Comparison of ENCODE assay signal across 16 cellular contexts in the genomic region with DNA sequence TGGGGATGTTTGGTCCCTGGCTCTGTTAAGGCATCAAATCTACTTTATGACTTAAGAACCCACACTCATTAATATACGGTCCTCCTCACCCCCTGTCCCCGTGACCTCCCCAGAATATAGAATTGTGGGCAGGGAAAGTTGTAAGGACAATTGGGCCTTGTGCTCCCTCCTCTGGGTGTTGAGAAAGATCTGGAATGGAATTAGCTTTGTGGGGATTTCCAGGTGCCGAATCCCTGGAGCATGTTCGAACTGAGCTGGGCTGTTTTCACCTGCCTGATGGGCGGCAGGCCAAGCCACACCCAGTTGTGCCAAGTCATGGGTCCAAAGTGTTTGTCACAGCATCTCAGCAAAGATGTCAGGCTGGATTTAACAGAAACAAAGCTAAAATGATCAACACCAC.
DNase-seq lines count a peak whose midpoint lies in the region; ATAC-seq and TF ChIP-seq lines count a peak whose summit lies in the region.
"Had no signal": no experiment of that assay in that cellular context is flagged by ENCODE, and none has a peak within 500 bp of the region (broad histone marks: within the 10 kb centered on the region; RNA-seq: fewer than 3 reads in every experiment).

No MANE protein-coding gene starts in this region.

- no peak for ATAC-seq in activated naive CD8-positive, alpha-beta T cell treated with anti-CD3 and anti-CD28 coated beads, Interleukin-2, amount 50 U/mL, for 24 hours
- ATAC-seq: activated T-cell treated with anti-CD3 and anti-CD28 coated beads, Interleukin-2, amount 50 U/mL, for 4 hours; naive thymus-derived CD4-positive, alpha-beta T cell had no signal

- no peak overlapping the region for H3K4me3 ChIP-seq in suprapubic skin
- H3K4me3 ChIP-seq: SJCRH30 had no signal

- DNase-seq in LoVo (ENCODE audit: low spot score) (peak; percentile 76), SW480 (ENCODE audit: low spot score) (peak; percentile 79), kidney tubule cell (ENCODE audit: low spot score) (peak; percentile 67), suprapubic skin (ENCODE audit: low spot score in 2 of 2) (no peak), GM20000 (ENCODE audit: low spot score) (no peak), NCI-H1436 (lab: John Stamatoyannopoulos, UW) (no peak)
- DNase-seq in activated CD4-positive, alpha-beta memory T cell treated with anti-CD3 and anti-CD28 coated beads for 36 hours: no peak
- no peak for DNase-seq in activated naive CD8-positive, alpha-beta T cell treated with anti-CD3 and anti-CD28 coated beads, Interleukin-2, amount 50 U/mL, for 24 hours
- DNase-seq: activated B cell treated with CpG ODN at 0.5 μM for 24 hours; activated T-cell treated with anti-CD3 and anti-CD28 coated beads, Interleukin-2, amount 50 U/mL, for 4 hours; CD4-positive, alpha-beta memory T cell; GOT3; naive thymus-derived CD4-positive, alpha-beta T cell; NCI-H446; SJCRH30; stimulated activated CD8-positive, alpha-beta memory T cell treated with anti-CD3 and anti-CD28 coated beads, Interleukin-4, amount 100 ng/mL, for 48 hours had no signal

- peaks cover 2% of the 10 kb centered on the region for H3K36me3 Mint-ChIP-seq in activated CD4-positive, alpha-beta memory T cell treated with anti-CD3 and anti-CD28 coated beads for 36 hours
- H3K36me3 Mint-ChIP-seq in activated naive CD8-positive, alpha-beta T cell treated with anti-CD3 and anti-CD28 coated beads, Interleukin-2, amount 50 U/mL, for 24 hours (ENCODE audit: low read depth): peaks cover 1% of the 10 kb centered on the region
- H3K36me3 Mint-ChIP-seq: CD4-positive, alpha-beta memory T cell had no signal

- CTCF ChIA-PET in activated CD4-positive, alpha-beta memory T cell treated with anti-CD3 and anti-CD28 coated beads for 36 hours (lab: Charles Lee): interaction anchor here (0.6 to 1.2 kb wide), 4 partner anchors 311 to 416 kb away, joined by 3 read pairs; no protein-coding TSS in a partner anchor

- peaks cover 38% of the 10 kb centered on the region for H3K4me1 ChIP-seq in suprapubic skin

- H3K9me3 ChIP-seq in suprapubic skin: no peaks in the 10 kb centered on the region
- H3K9me3 ChIP-seq: SJCRH30 had no signal

- intact Hi-C loops in activated CD4-positive, alpha-beta memory T cell treated with anti-CD3 and anti-CD28 coated beads for 36 hours (cut with micrococcal nuclease): loop anchor here (5.0 to 10.0 kb wide), 3 partner anchors 540 to 718 kb away; partner anchors contain the start of genes RELL1, TLR6 and TMEM156

- H3K4me3 Mint-ChIP-seq in activated CD4-positive, alpha-beta memory T cell treated with anti-CD3 and anti-CD28 coated beads for 36 hours: no peak overlapping the region
- no peak overlapping the region for H3K4me3 Mint-ChIP-seq in activated naive CD8-positive, alpha-beta T cell treated with anti-CD3 and anti-CD28 coated beads, Interleukin-2, amount 50 U/mL, for 24 hours
- H3K4me3 Mint-ChIP-seq: activated B cell treated with CpG ODN at 0.5 μM for 24 hours; activated T-cell treated with anti-CD3 and anti-CD28 coated beads, Interleukin-2, amount 50 U/mL, for 4 hours; CD4-positive, alpha-beta memory T cell; naive thymus-derived CD4-positive, alpha-beta T cell had no signal

- peaks cover 47% of the 10 kb centered on the region for H3K4me1 Mint-ChIP-seq in activated CD4-positive, alpha-beta memory T cell treated with anti-CD3 and anti-CD28 coated beads for 36 hours (ENCODE audit: low read depth)
- H3K4me1 Mint-ChIP-seq in activated naive CD8-positive, alpha-beta T cell treated with anti-CD3 and anti-CD28 coated beads, Interleukin-2, amount 50 U/mL, for 24 hours: peaks cover 53% of the 10 kb centered on the region

- peaks cover 2% of the 10 kb centered on the region for H3K9me3 Mint-ChIP-seq in activated CD4-positive, alpha-beta memory T cell treated with anti-CD3 and anti-CD28 coated beads for 36 hours
- H3K9me3 Mint-ChIP-seq in activated naive CD8-positive, alpha-beta T cell treated with anti-CD3 and anti-CD28 coated beads, Interleukin-2, amount 50 U/mL, for 24 hours: peaks cover 4% of the 10 kb centered on the region
- H3K9me3 Mint-ChIP-seq: CD4-positive, alpha-beta memory T cell had no signal

- WGBS in suprapubic skin: 49% methylated on average over 5 of the region's 5 CpGs

- TF ChIP-seq EP300 in suprapubic skin (IDR thresholded peaks at IDR 0.05): no peak

- H3K27ac Mint-ChIP-seq in activated CD4-positive, alpha-beta memory T cell treated with anti-CD3 and anti-CD28 coated beads for 36 hours: no peak overlapping the region
- no peak overlapping the region for H3K27ac Mint-ChIP-seq in activated naive CD8-positive, alpha-beta T cell treated with anti-CD3 and anti-CD28 coated beads, Interleukin-2, amount 50 U/mL, for 24 hours
- H3K27ac Mint-ChIP-seq: activated B cell treated with CpG ODN at 0.5 μM for 24 hours; naive thymus-derived CD4-positive, alpha-beta T cell had no signal

- peaks cover 13% of the 10 kb centered on the region for H3K27me3 Mint-ChIP-seq in activated CD4-positive, alpha-beta memory T cell treated with anti-CD3 and anti-CD28 coated beads for 36 hours
- H3K27me3 Mint-ChIP-seq in activated naive CD8-positive, alpha-beta T cell treated with anti-CD3 and anti-CD28 coated beads, Interleukin-2, amount 50 U/mL, for 24 hours: peaks cover 4% of the 10 kb centered on the region
- H3K27me3 Mint-ChIP-seq: activated B cell treated with CpG ODN at 0.5 μM for 24 hours; CD4-positive, alpha-beta memory T cell had no signal

- H3K27me3 ChIP-seq in suprapubic skin: no peaks in the 10 kb centered on the region
- H3K27me3 ChIP-seq: SJCRH30 had no signal

- no peaks in the 10 kb centered on the region for H3K36me3 ChIP-seq in suprapubic skin
- H3K36me3 ChIP-seq: SJCRH30 had no signal

- peak overlapping the region; percentile 82 for H3K27ac ChIP-seq in suprapubic skin
- H3K27ac ChIP-seq: SJCRH30 had no signal

- no peak for TF ChIP-seq POLR2A in suprapubic skin (IDR thresholded peaks at IDR 0.05)

- TF ChIP-seq CTCF in suprapubic skin (IDR thresholded peaks at IDR 0.05): no peak
- no peak for TF ChIP-seq CTCF in GM20000 (IDR thresholded peaks at IDR 0.05; ENCODE audit: extremely low read depth, missing control alignments)

- POLR2A ChIA-PET in activated CD4-positive, alpha-beta memory T cell treated with anti-CD3 and anti-CD28 coated beads for 36 hours (lab: Charles Lee): no interaction called here

Comparison
In these comparisons a context has a peak if more than half of its experiments do, and no peak if none do; other contexts are left out.
1. DNase-seq: peak in LoVo (single experiment), SW480 (single experiment) and kidney tubule cell (single experiment); none in suprapubic skin (0 of 2), activated CD4-positive, alpha-beta memory T cell treated with anti-CD3 and anti-CD28 coated beads for 36 hours (single experiment), GM20000 (single experiment), activated naive CD8-positive, alpha-beta T cell treated with anti-CD3 and anti-CD28 coated beads, Interleukin-2, amount 50 U/mL, for 24 hours (single experiment) and NCI-H1436 (single experiment).